25 cellular contexts compared by ENCODE assay signal in the genomic region with DNA sequence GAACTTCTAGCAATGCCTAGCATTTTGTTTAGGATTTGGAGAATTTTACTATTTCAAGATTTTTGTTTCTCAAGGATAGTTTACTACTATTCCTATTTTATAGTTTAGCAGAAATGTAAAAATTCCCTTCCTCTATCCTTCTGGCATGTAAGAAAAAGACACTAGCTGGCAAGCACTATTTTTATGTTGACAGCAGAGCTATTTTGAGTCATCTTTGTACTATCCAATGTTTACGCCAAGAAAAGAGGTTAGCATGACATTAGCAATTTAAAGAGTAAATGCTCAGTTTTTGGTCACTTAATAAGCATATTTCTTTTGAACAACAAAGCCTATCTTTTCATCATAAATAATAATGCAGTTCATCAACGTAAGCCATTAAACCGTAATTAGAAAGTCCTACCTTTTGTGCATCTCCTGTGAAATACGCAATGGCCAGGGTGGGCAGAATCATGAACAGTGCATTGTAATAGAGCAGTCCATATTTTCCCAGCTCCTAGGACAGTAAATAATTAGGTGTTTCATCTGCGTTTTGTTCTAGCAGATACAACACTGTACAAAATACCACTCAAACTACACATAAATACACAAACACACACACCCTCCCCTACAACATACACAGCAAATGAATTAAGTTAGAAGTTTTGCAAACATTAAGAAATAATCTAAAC. TPM values are rescaled to one million over a fixed set of nuclear protein-coding genes. Genes with fewer than 3 reads are reported as not detected.
DNase-seq lines count a peak whose midpoint lies in the region; ATAC-seq and TF ChIP-seq lines count a peak whose summit lies in the region.
"Had no signal": no experiment of that assay in that cellular context is flagged by ENCODE, and none has a peak within 500 bp of the region (broad histone marks: within the 10 kb centered on the region; RNA-seq: fewer than 3 reads in every experiment).

No MANE protein-coding gene starts in this region.

- H3K27me3 ChIP-seq in adipocyte (replicated peaks; ENCODE audit: control insufficient read depth, insufficient read depth, low read length) (no peaks in the 10 kb centered on the region), vagina (no peaks in the 10 kb centered on the region)
- H3K27me3 ChIP-seq: adrenal gland, BLaER1, heart right ventricle, sigmoid colon had no signal

- H3K4me3 ChIP-seq in adipocyte (ENCODE audit: low read length) (no peak overlapping the region), fibroblast of mammary gland (ENCODE audit: control insufficient read depth, low read depth, low read length) (no peak overlapping the region), vagina (peak overlapping the region in 1 of 2 donors; percentile 3)
- H3K4me3 ChIP-seq: adrenal gland, BLaER1, coronary artery, heart right ventricle, sigmoid colon had no signal

- H3K36me3 ChIP-seq in adipocyte (ENCODE audit: control insufficient read depth, insufficient read depth, low read length, severe bottlenecking), result peaks cover 82% of the 10 kb centered on the region
- peaks cover 0 to 66% of the 10 kb centered on the region in 2 donors for H3K36me3 ChIP-seq in vagina

- DNase-seq in Right ventricle myocardium superior (no peak), cardiac septum (ENCODE audit: low spot score) (no peak), adipocyte (ENCODE audit: low read depth) (peak; percentile 62), fibroblast of mammary gland (ENCODE audit: low read depth) (peak; percentile 55), vagina (ENCODE audit: extremely low spot score in 2 of 2) (no peak), Ammon's horn (ENCODE audit: low spot score) (no peak), Kasumi-1 (lab: John Stamatoyannopoulos, UW) (no peak), amygdala (lab: John Stamatoyannopoulos, UW) (no peak)
- DNase-seq: 8988T; activated CD4-positive, alpha-beta T cell treated with anti-CD3 and anti-CD28 coated beads for 4 hours; activated T-cell treated with anti-CD3 and anti-CD28 coated beads, Interleukin-2, amount 50 U/mL, for 24 hours; adrenal gland; COR-L47; DND-41; heart right ventricle; left colon; NCI-H1694; NCI-H69; sigmoid colon; stimulated activated CD8-positive, alpha-beta memory T cell treated with anti-CD3 and anti-CD28 coated beads, Interleukin-4, amount 100 ng/mL, for 48 hours; T-helper 17 cell; trophoblast cell had no signal

- TF ChIP-seq POLR2A in vagina (IDR thresholded peaks at IDR 0.05), result no peak

- peak overlapping the region; percentile 41 for H3K9ac ChIP-seq in adipocyte (ENCODE audit: low read length)
- H3K9ac ChIP-seq: BLaER1, KMS-11 had no signal

- peak overlapping the region; percentile 69 for H3K27ac ChIP-seq in vagina
- H3K27ac ChIP-seq: adrenal gland, BLaER1, KMS-11 had no signal

- intact Hi-C loops in Right ventricle myocardium superior (cut with DNase I), result no loop called here
- intact Hi-C loops in cardiac septum (cut with DNase I), result loop anchor here (10.0 kb wide), 1 partner anchor 383 kb away; no protein-coding TSS in a partner anchor
- intact Hi-C loops in vagina (cut with DNase I), result no loop called here

- H3K4me1 ChIP-seq in adipocyte (ENCODE audit: control insufficient read depth, insufficient read depth, low read length) (peaks cover 31% of the 10 kb centered on the region), vagina (peaks cover 25% of the 10 kb centered on the region)
- H3K4me1 ChIP-seq: adrenal gland had no signal

- H3K9me3 ChIP-seq in adipocyte (ENCODE audit: control insufficient read depth, low read length), result peaks cover under 1% of the 10 kb centered on the region
- no peaks in the 10 kb centered on the region for H3K9me3 ChIP-seq in vagina
- H3K9me3 ChIP-seq: adrenal gland, heart right ventricle, sigmoid colon had no signal

- TF ChIP-seq CTCF in fibroblast of mammary gland (conservative IDR thresholded peaks at IDR 0.05; ENCODE audit: control insufficient read depth, insufficient read depth, low read depth, low read length), result no peak
- TF ChIP-seq CTCF in vagina (IDR thresholded peaks at IDR 0.05), result no peak

- ATAC-seq in Right ventricle myocardium superior (ENCODE audit: poor library complexity), result peak; percentile 75
- ATAC-seq: left colon, T-helper 17 cell had no signal

RNA-seq across cellular contexts. Expression of gene SLC35D1, which starts 12.0 kb away (rescaled TPM):
- 3.1 TPM for total RNA-seq in Right ventricle myocardium superior
- 4.5 TPM for total RNA-seq in cardiac septum
- total RNA-seq in vagina, result 13.3 TPM

Comparison
In these comparisons a context has a peak if more than half of its experiments do, and no peak if none do; other contexts are left out.
1. DNase-seq: peak in adipocyte (single experiment) and fibroblast of mammary gland (single experiment); none in Right ventricle myocardium superior (single experiment), cardiac septum (single experiment), vagina (0 of 2), Ammon's horn (single experiment), Kasumi-1 (0 of 2) and amygdala (0 of 56).